8 cellular contexts compared by ENCODE assay signal in the genomic region with DNA sequence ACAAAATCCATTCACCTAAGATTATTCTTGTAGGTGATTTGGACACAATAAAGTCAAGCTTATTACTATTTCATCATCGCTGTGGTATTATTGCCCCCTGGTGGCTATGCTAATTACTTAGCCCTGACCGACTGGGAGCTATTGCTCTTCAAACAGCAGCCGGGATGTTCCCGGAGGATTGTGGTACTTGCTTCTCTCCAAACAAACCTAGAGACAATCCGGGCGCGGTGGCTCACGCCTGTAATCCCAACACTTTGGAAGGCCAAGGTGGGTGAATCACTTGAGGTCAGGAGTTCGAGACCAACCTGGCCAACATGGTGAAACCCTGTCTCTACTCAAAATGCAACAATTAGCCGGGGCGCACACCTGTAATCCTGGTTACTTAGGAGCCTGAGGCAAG. TPM values are rescaled to one million over a fixed set of nuclear protein-coding genes. Genes with fewer than 3 reads are reported as not detected.
DNase-seq lines count a peak whose midpoint lies in the region; ATAC-seq and TF ChIP-seq lines count a peak whose summit lies in the region.

No MANE protein-coding gene starts in this region.

- H3K9me3 ChIP-seq in adrenal gland (replicated peaks in 1 of 3) (no peaks in the 10 kb centered on the region), gastrocnemius medialis (no peaks in the 10 kb centered on the region)

- WGBS in adrenal gland, 4 donors = 42 to 55% (median 45%) methylated on average over 8 to 11 of the region's 11 CpGs

- ATAC-seq in left cardiac atrium (peak; percentile 85 to 86), gastrocnemius medialis (peak; percentile 46 to 54), HG02973 (IDR thresholded peaks at IDR 0.05; ENCODE audit: unreplicated experiment) (no peak), GM21526 (IDR thresholded peaks at IDR 0.05; ENCODE audit: low FRiP score, unreplicated experiment) (no peak)

- no peaks in the 10 kb centered on the region for H3K4me1 ChIP-seq in adrenal gland (replicated peaks in 1 of 2)
- peaks cover 3 to 8% of the 10 kb centered on the region in 2 donors for H3K4me1 ChIP-seq in gastrocnemius medialis

- H3K4me3 ChIP-seq in adrenal gland = no peak overlapping the region
- no peak overlapping the region for H3K4me3 ChIP-seq in gastrocnemius medialis

- H3K36me3 ChIP-seq in adrenal gland (replicated peaks in 1 of 2) (no peaks in the 10 kb centered on the region), gastrocnemius medialis (no peaks in the 10 kb centered on the region)

- H3K27me3 ChIP-seq in adrenal gland (peaks cover 7% of the 10 kb centered on the region), gastrocnemius medialis (no peaks in the 10 kb centered on the region)

- in situ Hi-C loops in gastrocnemius medialis (cut with MboI; ENCODE audit: low sequenced_read_pairs in 4 of 4) = no loop called here

- TF ChIP-seq CTCF in GM12872 (IDR thresholded peaks at IDR 0.05; ENCODE audit: insufficient read depth, low read depth, low read length) (peak; percentile 44), adrenal gland (IDR thresholded peaks at IDR 0.05) (peak; percentile 40 to 66 (median 56)), gastrocnemius medialis (IDR thresholded peaks at IDR 0.05 in 4 of 5, conservative IDR thresholded peaks at IDR 0.05 in 1 of 5) (peak; percentile 5 to 58 (median 40))

- DNase-seq in AG20443 (ENCODE audit: low spot score) = peak; percentile 82
- DNase-seq in NCI-H446 (lab: John Stamatoyannopoulos, UW) = peak; percentile 70 to 86
- DNase-seq in adrenal gland = peak; percentile 37 to 74 (median 49)
- DNase-seq in left cardiac atrium = peak; percentile 31
- no peak for DNase-seq in gastrocnemius medialis

- no peak overlapping the region for H3K27ac ChIP-seq in adrenal gland
- no peak overlapping the region for H3K27ac ChIP-seq in gastrocnemius medialis

- no peak for TF ChIP-seq POLR2A in adrenal gland (IDR thresholded peaks at IDR 0.05)
- no peak for TF ChIP-seq POLR2A in gastrocnemius medialis (IDR thresholded peaks at IDR 0.05)

- intact Hi-C loops in adrenal gland (cut with DNase I) (loop anchor here in 1 of 2 donors (10.0 kb wide), 1 partner anchor 312 kb away; no protein-coding TSS in a partner anchor), left cardiac atrium (cut with DNase I) (loop anchor here in 1 of 2 donors (5.0 to 10.0 kb wide), 2 partner anchors 119 to 752 kb away; no protein-coding TSS in a partner anchor), gastrocnemius medialis (cut with DNase I; ENCODE audit: low total_unique reads) (no loop called here)

RNA-seq across cellular contexts. Expression of a gene that starts 15.4 kb away (rescaled TPM):
- total RNA-seq in adrenal gland = not detected
- not detected for polyA plus RNA-seq in adrenal gland
- total RNA-seq in left cardiac atrium = not detected
- total RNA-seq in gastrocnemius medialis = not detected

Comparison
In these comparisons a context has a peak if more than half of its experiments do, and no peak if none do; other contexts are left out.
1. DNase-seq: peak in AG20443 (single experiment), NCI-H446 (2 of 2), adrenal gland (7 of 7) and left cardiac atrium (single experiment); none in gastrocnemius medialis (0 of 2).
2. ATAC-seq: peak in left cardiac atrium (2 of 2) and gastrocnemius medialis (2 of 2); none in HG02973 (single experiment) and GM21526 (single experiment).
3. Peak in every context shown above with its lines, with median percentiles within 50 percentile points of each other: CTCF ChIP-seq.